ENCODE assay signal across 1 cellular context in genomic region chr5:72386639-72387038, GRCh38.
TF ChIP-seq lines count a peak whose summit lies in the region.

No MANE protein-coding gene starts in this region.

TF ChIP-seq in A549, 52 proteins besides CTCF, POLR2A, EP300 and RAD21 (continued from another document):
- TF ChIP-seq, protein P1, sequence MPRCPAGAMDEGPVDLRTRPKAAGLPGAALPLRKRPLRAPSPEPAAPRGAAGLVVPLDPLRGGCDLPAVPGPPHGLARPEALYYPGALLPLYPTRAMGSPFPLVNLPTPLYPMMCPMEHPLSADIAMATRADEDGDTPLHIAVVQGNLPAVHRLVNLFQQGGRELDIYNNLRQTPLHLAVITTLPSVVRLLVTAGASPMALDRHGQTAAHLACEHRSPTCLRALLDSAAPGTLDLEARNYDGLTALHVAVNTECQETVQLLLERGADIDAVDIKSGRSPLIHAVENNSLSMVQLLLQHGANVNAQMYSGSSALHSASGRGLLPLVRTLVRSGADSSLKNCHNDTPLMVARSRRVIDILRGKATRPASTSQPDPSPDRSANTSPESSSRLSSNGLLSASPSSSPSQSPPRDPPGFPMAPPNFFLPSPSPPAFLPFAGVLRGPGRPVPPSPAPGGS (IDR thresholded peaks at IDR 0.05) = no peak
- TF ChIP-seq TP53 (CRISPR knock-in tag; IDR thresholded peaks at IDR 0.05) = no peak
